Comparison of ENCODE assay signal across 28 cellular contexts in genomic region chr1:23222331-23222730, GRCh38. TPM values are rescaled to one million over a fixed set of nuclear protein-coding genes. Genes with fewer than 3 reads are reported as not detected.
"Had no signal": no experiment of that assay in that cellular context is flagged by ENCODE, and none has a peak within 500 bp of the region (broad histone marks: within the 10 kb centered on the region; RNA-seq: fewer than 3 reads in every experiment).

No MANE protein-coding gene starts in this region.

- H3K36me3 ChIP-seq: colonic mucosa, esophagus squamous epithelium, gastrocnemius medialis, heart right ventricle, left lung, lower lobe of right lung had no signal

- H3K4me1 ChIP-seq: colonic mucosa had no signal

- H3K4me3 ChIP-seq: colonic mucosa, esophagus squamous epithelium, gastrocnemius medialis, heart right ventricle, left lung, lower lobe of right lung, mucosa of descending colon had no signal

- H3K9me3 ChIP-seq: colonic mucosa, esophagus squamous epithelium, gastrocnemius medialis, left lung, lower lobe of right lung, mucosa of descending colon had no signal

- FAIRE-seq: endometrium, islet of Langerhans, keratinocyte had no signal

- DNase-seq: colonic mucosa; cortex of kidney; effector CD8-positive, alpha-beta T cell; effector memory CD8-positive, alpha-beta T cell; endodermal cell; erythroblast; esophagus squamous epithelium; foreskin fibroblast; foreskin melanocyte; gastrocnemius medialis; glutamatergic neuron; head of caudate nucleus; heart right ventricle; hippocampal formation; left cardiac atrium; left lung; left ventricle myocardium superior; lower lobe of right lung; mesenchymal stem cell; mucosa of descending colon; naive B cell had no signal

- ATAC-seq: effector memory CD8-positive, alpha-beta T cell; esophagus mucosa; gastrocnemius medialis; heart right ventricle; left cardiac atrium; left lung; left ventricle myocardium superior; lower lobe of right lung; mucosa of descending colon had no signal

- H3K27ac ChIP-seq: colonic mucosa, epithelial cell of prostate, esophagus squamous epithelium, gastrocnemius medialis, heart right ventricle, left lung, lower lobe of right lung had no signal

RNA-seq across cellular contexts. Expression of gene HTR1D, which starts 5.0 kb away (rescaled TPM):
- total RNA-seq: esophagus mucosa, esophagus squamous epithelium, gastrocnemius medialis, heart right ventricle, left cardiac atrium, lower leg skin, mesenteric fat pad had no signal
